In the genomic region with DNA sequence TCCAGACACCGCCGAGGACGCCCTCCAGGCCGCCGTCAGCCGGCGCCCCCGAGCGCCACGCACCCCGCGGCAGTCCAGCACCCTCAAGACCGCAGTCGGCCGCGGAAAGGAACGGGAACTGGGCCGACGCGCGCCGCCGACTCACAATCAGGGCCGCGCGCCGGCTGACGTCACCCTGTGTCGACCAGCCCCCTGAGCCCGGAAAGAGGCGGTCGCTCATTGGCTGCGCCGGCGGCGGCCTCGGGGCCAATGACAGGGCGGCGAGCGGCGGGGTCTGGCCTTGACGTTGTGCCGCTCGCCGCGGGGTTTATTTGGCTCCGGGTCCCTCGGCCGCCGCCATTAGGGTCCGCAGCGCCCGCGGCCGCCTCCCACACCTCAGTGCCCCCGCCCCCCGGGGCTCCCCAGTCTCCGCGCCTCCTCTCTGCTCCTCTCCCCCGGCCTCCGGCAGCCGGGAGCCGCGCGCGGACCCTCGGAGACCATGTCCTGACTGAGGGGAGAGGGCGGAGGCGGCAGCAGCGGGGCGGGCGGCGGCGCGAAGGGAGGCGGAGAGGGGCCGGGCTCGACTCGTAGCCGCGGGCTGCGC, we compare ENCODE assay signal across 1 cellular context.
TF ChIP-seq lines count a peak whose summit lies in the region.

No MANE protein-coding gene starts in this region.

TF ChIP-seq in HEK293, 187 proteins besides CTCF, POLR2A, EP300 and RAD21 (continued from another document):
- TF ChIP-seq, protein P1, sequence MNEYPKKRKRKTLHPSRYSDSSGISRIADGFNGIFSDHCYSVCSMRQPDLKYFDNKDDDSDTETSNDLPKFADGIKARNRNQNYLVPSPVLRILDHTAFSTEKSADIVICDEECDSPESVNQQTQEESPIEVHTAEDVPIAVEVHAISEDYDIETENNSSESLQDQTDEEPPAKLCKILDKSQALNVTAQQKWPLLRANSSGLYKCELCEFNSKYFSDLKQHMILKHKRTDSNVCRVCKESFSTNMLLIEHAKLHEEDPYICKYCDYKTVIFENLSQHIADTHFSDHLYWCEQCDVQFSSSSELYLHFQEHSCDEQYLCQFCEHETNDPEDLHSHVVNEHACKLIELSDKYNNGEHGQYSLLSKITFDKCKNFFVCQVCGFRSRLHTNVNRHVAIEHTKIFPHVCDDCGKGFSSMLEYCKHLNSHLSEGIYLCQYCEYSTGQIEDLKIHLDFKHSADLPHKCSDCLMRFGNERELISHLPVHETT (tag by site-specific recombination; IDR thresholded peaks at IDR 0.05): no peak
- TF ChIP-seq, protein P2, sequence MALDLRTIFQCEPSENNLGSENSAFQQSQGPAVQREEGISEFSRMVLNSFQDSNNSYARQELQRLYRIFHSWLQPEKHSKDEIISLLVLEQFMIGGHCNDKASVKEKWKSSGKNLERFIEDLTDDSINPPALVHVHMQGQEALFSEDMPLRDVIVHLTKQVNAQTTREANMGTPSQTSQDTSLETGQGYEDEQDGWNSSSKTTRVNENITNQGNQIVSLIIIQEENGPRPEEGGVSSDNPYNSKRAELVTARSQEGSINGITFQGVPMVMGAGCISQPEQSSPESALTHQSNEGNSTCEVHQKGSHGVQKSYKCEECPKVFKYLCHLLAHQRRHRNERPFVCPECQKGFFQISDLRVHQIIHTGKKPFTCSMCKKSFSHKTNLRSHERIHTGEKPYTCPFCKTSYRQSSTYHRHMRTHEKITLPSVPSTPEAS (tag by site-specific recombination; IDR thresholded peaks at IDR 0.05): no peak
- TF ChIP-seq ZBTB21 (tag by site-specific recombination; IDR thresholded peaks at IDR 0.05) (peak; percentile 68; the same call in 1 of the 2 replicates), ZNF302 (tag by site-specific recombination; IDR thresholded peaks at IDR 0.05; ENCODE audit: low read depth) (no peak), ZNF548 (tag by site-specific recombination; IDR thresholded peaks at IDR 0.05) (no peak), SP7 (tag by site-specific recombination; IDR thresholded peaks at IDR 0.05) (peak; percentile 64), HIC1 (tag by site-specific recombination; IDR thresholded peaks at IDR 0.05) (no peak), EGR2 (tag by site-specific recombination; IDR thresholded peaks at IDR 0.05; ENCODE audit: low read depth) (peak; percentile 65), ZNF202 (tag by site-specific recombination; IDR thresholded peaks at IDR 0.05; ENCODE audit: borderline replicate concordance) (no peak), ZNF184 (tag by site-specific recombination; IDR thresholded peaks at IDR 0.05) (no peak), ZNF416 (tag by site-specific recombination; IDR thresholded peaks at IDR 0.05) (no peak), KLF17 (tag by site-specific recombination; IDR thresholded peaks at IDR 0.05) (peak; percentile 84), ZNF843 (tag by site-specific recombination; IDR thresholded peaks at IDR 0.05) (no peak), KLF7 (tag by site-specific recombination; IDR thresholded peaks at IDR 0.05; ENCODE audit: borderline replicate concordance) (no peak), ZNF501 (tag by site-specific recombination; IDR thresholded peaks at IDR 0.05) (peak; percentile 86; the same call in 1 of the 2 replicates), ZNF529 (tag by site-specific recombination; IDR thresholded peaks at IDR 0.05; ENCODE audit: insufficient replicate concordance) (no peak), ZNF791 (tag by site-specific recombination; IDR thresholded peaks at IDR 0.05) (no peak), ZNF596 (tag by site-specific recombination; IDR thresholded peaks at IDR 0.05) (no peak), ZNF404 (tag by site-specific recombination; IDR thresholded peaks at IDR 0.05) (no peak), OSR2 (tag by site-specific recombination; IDR thresholded peaks at IDR 0.05) (no peak), ZNF175 (tag by site-specific recombination; IDR thresholded peaks at IDR 0.05) (no peak), ZNF654 (tag by site-specific recombination; IDR thresholded peaks at IDR 0.05; ENCODE audit: low read depth) (no peak), ZNF449 (tag by site-specific recombination; IDR thresholded peaks at IDR 0.05) (0 out of 2 replicates have a peak, but pooled peaks have one; percentile 7), GLI4 (tag by site-specific recombination; IDR thresholded peaks at IDR 0.05) (no peak), ZBTB11 (tag by site-specific recombination; conservative IDR thresholded peaks at IDR 0.05; ENCODE audit: low read depth) (no peak), ZNF658 (tag by site-specific recombination; IDR thresholded peaks at IDR 0.05) (no peak), ZNF169 (tag by site-specific recombination; IDR thresholded peaks at IDR 0.05) (no peak), ZNF146 (tag by site-specific recombination; IDR thresholded peaks at IDR 0.05) (no peak), ZBTB7A (tag by site-specific recombination; IDR thresholded peaks at IDR 0.05; ENCODE audit: low read depth) (no peak; the same call in 1 of the 2 replicates), ZFHX2 (tag by site-specific recombination; conservative IDR thresholded peaks at IDR 0.05) (peak; percentile 65), ZNF398 (tag by site-specific recombination; IDR thresholded peaks at IDR 0.05) (peak; percentile 14; the same call in 1 of the 2 replicates), ZNF155 (tag by site-specific recombination; IDR thresholded peaks at IDR 0.05) (no peak), ZNF623 (tag by site-specific recombination; IDR thresholded peaks at IDR 0.05) (no peak), KLF10 (tag by site-specific recombination; IDR thresholded peaks at IDR 0.05) (peak; percentile 87), ZNF629 (tag by site-specific recombination; IDR thresholded peaks at IDR 0.05) (peak; percentile 91)
- TF ChIP-seq, protein P3, sequence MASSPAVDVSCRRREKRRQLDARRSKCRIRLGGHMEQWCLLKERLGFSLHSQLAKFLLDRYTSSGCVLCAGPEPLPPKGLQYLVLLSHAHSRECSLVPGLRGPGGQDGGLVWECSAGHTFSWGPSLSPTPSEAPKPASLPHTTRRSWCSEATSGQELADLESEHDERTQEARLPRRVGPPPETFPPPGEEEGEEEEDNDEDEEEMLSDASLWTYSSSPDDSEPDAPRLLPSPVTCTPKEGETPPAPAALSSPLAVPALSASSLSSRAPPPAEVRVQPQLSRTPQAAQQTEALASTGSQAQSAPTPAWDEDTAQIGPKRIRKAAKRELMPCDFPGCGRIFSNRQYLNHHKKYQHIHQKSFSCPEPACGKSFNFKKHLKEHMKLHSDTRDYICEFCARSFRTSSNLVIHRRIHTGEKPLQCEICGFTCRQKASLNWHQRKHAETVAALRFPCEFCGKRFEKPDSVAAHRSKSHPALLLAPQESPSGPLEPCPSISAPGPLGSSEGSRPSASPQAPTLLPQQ (tag by site-specific recombination; IDR thresholded peaks at IDR 0.05): peak; percentile 41; the same call in 1 of the 2 replicates
- TF ChIP-seq, protein P4, sequence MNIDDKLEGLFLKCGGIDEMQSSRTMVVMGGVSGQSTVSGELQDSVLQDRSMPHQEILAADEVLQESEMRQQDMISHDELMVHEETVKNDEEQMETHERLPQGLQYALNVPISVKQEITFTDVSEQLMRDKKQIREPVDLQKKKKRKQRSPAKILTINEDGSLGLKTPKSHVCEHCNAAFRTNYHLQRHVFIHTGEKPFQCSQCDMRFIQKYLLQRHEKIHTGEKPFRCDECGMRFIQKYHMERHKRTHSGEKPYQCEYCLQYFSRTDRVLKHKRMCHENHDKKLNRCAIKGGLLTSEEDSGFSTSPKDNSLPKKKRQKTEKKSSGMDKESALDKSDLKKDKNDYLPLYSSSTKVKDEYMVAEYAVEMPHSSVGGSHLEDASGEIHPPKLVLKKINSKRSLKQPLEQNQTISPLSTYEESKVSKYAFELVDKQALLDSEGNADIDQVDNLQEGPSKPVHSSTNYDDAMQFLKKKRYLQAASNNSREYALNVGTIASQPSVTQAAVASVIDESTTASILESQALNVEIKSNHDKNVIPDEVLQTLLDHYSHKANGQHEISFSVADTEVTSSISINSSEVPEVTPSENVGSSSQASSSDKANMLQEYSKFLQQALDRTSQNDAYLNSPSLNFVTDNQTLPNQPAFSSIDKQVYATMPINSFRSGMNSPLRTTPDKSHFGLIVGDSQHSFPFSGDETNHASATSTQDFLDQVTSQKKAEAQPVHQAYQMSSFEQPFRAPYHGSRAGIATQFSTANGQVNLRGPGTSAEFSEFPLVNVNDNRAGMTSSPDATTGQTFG (tag by site-specific recombination; IDR thresholded peaks at IDR 0.05; ENCODE audit: borderline replicate concordance): no peak
